In the genomic region with DNA sequence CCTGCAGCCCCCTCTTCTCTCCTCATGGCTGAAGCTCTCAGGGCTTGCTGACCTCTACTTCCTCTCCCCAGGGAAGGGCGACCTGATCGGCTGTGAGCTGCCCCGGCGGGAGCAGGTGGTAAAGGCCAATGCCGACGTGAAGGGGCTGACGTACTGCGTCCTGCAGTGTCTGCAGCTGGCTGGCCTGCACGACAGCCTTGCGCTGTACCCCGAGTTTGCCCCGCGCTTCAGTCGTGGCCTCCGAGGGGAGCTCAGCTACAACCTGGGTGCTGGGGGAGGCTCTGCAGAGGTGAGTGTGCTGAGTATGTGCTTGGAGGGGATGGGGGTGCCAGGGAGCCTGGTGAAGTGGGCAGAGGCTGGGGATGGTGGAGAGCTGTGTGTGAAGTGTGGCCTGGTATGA, we compare ENCODE assay signal across 22 cellular contexts. TPM values are rescaled to one million over a fixed set of nuclear protein-coding genes. Genes with fewer than 3 reads are reported as not detected.
"Had no signal": no experiment of that assay in that cellular context is flagged by ENCODE, and none has a peak within 500 bp of the region (broad histone marks: within the 10 kb centered on the region; RNA-seq: fewer than 3 reads in every experiment).

No MANE protein-coding gene starts in this region.

- DNase-seq: activated CD4-positive, alpha-beta T cell treated with anti-CD3 and anti-CD28 coated beads for 36 hours; activated CD4-positive, alpha-beta T cell treated with anti-CD3 and anti-CD28 coated beads, Interleukin-2, amount 50 U/mL, for 4 hours; activated CD4-positive, CD25-positive, alpha-beta regulatory T cell; activated effector memory CD4-positive, alpha-beta T cell treated with anti-CD3 and anti-CD28 coated beads, Interleukin-2, amount 50 U/mL, for 16 hours; activated naive CD8-positive, alpha-beta T cell treated with anti-CD3 and anti-CD28 coated beads for 36 hours; activated T-cell treated with anti-CD3 and anti-CD28 coated beads, Interleukin-2, amount 50 U/mL, for 1 hour; adrenal gland; body of pancreas; effector memory CD8-positive, alpha-beta T cell; gastrocnemius medialis; islet precursor cell; midbrain; occipital lobe; right cardiac atrium; T-cell had no signal

- H3K4me3 ChIP-seq: adrenal gland, body of pancreas, gastrocnemius medialis, hepatocyte, spleen, suprapubic skin, tibial nerve had no signal

- H3K4me1 ChIP-seq: parathyroid adenoma had no signal

- H3K9ac ChIP-seq: parathyroid adenoma had no signal

- ATAC-seq: body of pancreas, gastrocnemius medialis, right cardiac atrium had no signal

- H3K4me2 ChIP-seq: hepatocyte had no signal

- H3K9me3 ChIP-seq: adrenal gland, body of pancreas, gastrocnemius medialis, spleen, suprapubic skin, tibial nerve had no signal

- H3K27ac ChIP-seq: adrenal gland, body of pancreas, gastrocnemius medialis, hepatocyte, parathyroid adenoma, spleen, suprapubic skin, tibial nerve had no signal

- H2AFZ ChIP-seq: hepatocyte, parathyroid adenoma had no signal

- H3K79me2 ChIP-seq: hepatocyte, parathyroid adenoma had no signal

- H3K27me3 ChIP-seq: adrenal gland, body of pancreas, hepatocyte, tibial nerve had no signal

- FAIRE-seq: colon had no signal

RNA-seq across cellular contexts. Expression of gene KCNH3, which starts 15.4 kb away (rescaled TPM):
- total RNA-seq: gastrocnemius medialis had no signal

RNA-seq across cellular contexts. Expression of gene FAM186B, which starts 51.2 kb away (rescaled TPM):
- total RNA-seq: occipital lobe had no signal
- polyA plus RNA-seq: neural cell had no signal
